In genomic region chr9:87193925-87194380, GRCh38 we compare ENCODE assay signal across 16 cellular contexts.
DNase-seq lines count a peak whose midpoint lies in the region; ATAC-seq and TF ChIP-seq lines count a peak whose summit lies in the region.
"Had no signal": no experiment of that assay in that cellular context is flagged by ENCODE, and none has a peak within 500 bp of the region (broad histone marks: within the 10 kb centered on the region; RNA-seq: fewer than 3 reads in every experiment).

No MANE protein-coding gene starts in this region.

- no peaks in the 10 kb centered on the region for H3F3A ChIP-seq in PC-9 (ENCODE audit: insufficient read depth, low read depth)

- H3K36me3 Mint-ChIP-seq in nephron progenitor cell (ENCODE audit: low read depth): no peaks in the 10 kb centered on the region
- H3K36me3 Mint-ChIP-seq: activated naive CD4-positive, alpha-beta T cell treated with anti-CD3 and anti-CD28 coated beads, Interleukin-2, amount 50 U/mL, for 24 hours had no signal

- H3K27me3 ChIP-seq in PC-9 (ENCODE audit: insufficient read depth, low read depth): no peaks in the 10 kb centered on the region

- no peaks in the 10 kb centered on the region for H4K20me1 ChIP-seq in PC-9 (ENCODE audit: insufficient read depth)

- TF ChIP-seq CTCF in AG04449 (IDR thresholded peaks at IDR 0.05; ENCODE audit: insufficient read depth, low read length, missing control alignments): no peak
- no peak for TF ChIP-seq CTCF in PC-9 (conservative IDR thresholded peaks at IDR 0.05)
- TF ChIP-seq CTCF in epithelial cell of proximal tubule (conservative IDR thresholded peaks at IDR 0.05; ENCODE audit: low read depth, low read length): no peak
- no peak for TF ChIP-seq CTCF in nephron progenitor cell (IDR thresholded peaks at IDR 0.05)

- DNase-seq in AG04449 (ENCODE audit: low read depth, low spot score) (peak; percentile 95), PC-9 (no peak), epithelial cell of proximal tubule (ENCODE audit: low read depth) (peak; percentile 91), nephron progenitor cell (no peak), NCI-H1436 (lab: John Stamatoyannopoulos, UW) (no peak), globus pallidus (ENCODE audit: low spot score) (no peak)
- DNase-seq: activated CD4-positive, alpha-beta T cell treated with anti-CD3 and anti-CD28 coated beads, Interleukin-2, amount 50 U/mL, for 4 hours; DMS79 treated with DMSO at 0.1 percent for 48 hours; NCI-H1694 treated with DMSO at 0.1 percent for 48 hours; stimulated activated CD4-positive, alpha-beta T cell treated with anti-CD3 and anti-CD28 coated beads, Interleukin-2, amount 100 ng/mL, for 24 hours; stimulated activated naive CD4-positive, alpha-beta T cell treated with Interleukin-2 at 50 U/mL for 16 hours had no signal

- no peak for ATAC-seq in HG03571 (IDR thresholded peaks at IDR 0.05; ENCODE audit: unreplicated experiment)
- no peak for ATAC-seq in GM18907 (IDR thresholded peaks at IDR 0.05; ENCODE audit: unreplicated experiment)
- ATAC-seq: A549 had no signal

- intact Hi-C loops in PC-9 (cut with micrococcal nuclease; ENCODE audit: unreplicated experiment): no loop called here

- no peak overlapping the region for H2AFZ ChIP-seq in PC-9

- CTCF ChIA-PET in AG04449 (lab: Yijun Ruan, JAX): interaction anchor here (0.8 to 2.4 kb wide), 3 partner anchors 14 to 129 kb away, joined by 3 to 6 read pairs (median 3); no protein-coding TSS in a partner anchor
- CTCF ChIA-PET in PC-9 (lab: Charles Lee): no interaction called here

- H3K4me1 Mint-ChIP-seq in nephron progenitor cell: peaks cover 19% of the 10 kb centered on the region
- H3K4me1 Mint-ChIP-seq: activated naive CD4-positive, alpha-beta T cell treated with anti-CD3 and anti-CD28 coated beads, Interleukin-2, amount 50 U/mL, for 24 hours had no signal

- H3K27ac ChIP-seq in PC-9: no peak overlapping the region
- H3K27ac ChIP-seq: A549 had no signal

- peaks cover 17% of the 10 kb centered on the region; the same call in 1 of the 2 replicates for H3K4me1 ChIP-seq in PC-9 (replicated peaks; ENCODE audit: insufficient read depth)
- H3K4me1 ChIP-seq: A549 had no signal

- no TSS peak for BruUV-seq in PC-9 (replicated peaks; lab: Mats Ljungman, UMichigan)

- H3K9me2 ChIP-seq in PC-9 (ENCODE audit: insufficient read depth): no peaks in the 10 kb centered on the region

- POLR2A ChIA-PET in AG04449 (lab: Yijun Ruan, JAX): interaction anchor here (0.7 to 1.4 kb wide), 5 partner anchors 71 to 828 kb away, joined by 3 to 8 read pairs (median 3); partner anchors contain the start of gene GAS1
- POLR2A ChIA-PET in PC-9 (lab: Charles Lee; ENCODE audit: unreplicated experiment): no interaction called here

- peaks cover 11% of the 10 kb centered on the region for H3K27me3 Mint-ChIP-seq in nephron progenitor cell (ENCODE audit: low read depth, poor library complexity)

- no peaks in the 10 kb centered on the region for H3K36me3 ChIP-seq in PC-9 (ENCODE audit: low read depth)

- no peaks in the 10 kb centered on the region for H3K79me2 ChIP-seq in PC-9 (ENCODE audit: low read depth)

- H3K4me3 Mint-ChIP-seq in nephron progenitor cell: no peak overlapping the region
- H3K4me3 Mint-ChIP-seq: activated naive CD4-positive, alpha-beta T cell treated with anti-CD3 and anti-CD28 coated beads, Interleukin-2, amount 50 U/mL, for 24 hours; neural crest cell had no signal

- no peaks in the 10 kb centered on the region for H3K9me3 Mint-ChIP-seq in nephron progenitor cell
- H3K9me3 Mint-ChIP-seq: activated naive CD4-positive, alpha-beta T cell treated with anti-CD3 and anti-CD28 coated beads, Interleukin-2, amount 50 U/mL, for 24 hours; neural crest cell had no signal

- no peaks in the 10 kb centered on the region for H3K9me3 ChIP-seq in PC-9 (ENCODE audit: insufficient read depth, low read depth)
- H3K9me3 ChIP-seq: A549 had no signal

- H3K4me2 ChIP-seq in PC-9: 0 out of 2 replicates have a peak overlapping the region, but pooled peaks have one; percentile 11
- H3K4me2 ChIP-seq: A549 had no signal

- H3K27ac Mint-ChIP-seq in nephron progenitor cell: peak overlapping the region; percentile 27
- H3K27ac Mint-ChIP-seq: activated naive CD4-positive, alpha-beta T cell treated with anti-CD3 and anti-CD28 coated beads, Interleukin-2, amount 50 U/mL, for 24 hours had no signal

- H3K4me3 ChIP-seq in AG04449 (ENCODE audit: low read depth, low read length): no peak overlapping the region
- H3K4me3 ChIP-seq in PC-9: no peak overlapping the region
- H3K4me3 ChIP-seq in epithelial cell of proximal tubule (ENCODE audit: low read depth, low read length): peak overlapping the region; percentile 5
- H3K4me3 ChIP-seq: A549 had no signal

Comparison
In these comparisons a context has a peak if more than half of its experiments do, and no peak if none do; other contexts are left out.
1. DNase-seq: peak in AG04449 (single experiment) and epithelial cell of proximal tubule (single experiment); none in PC-9 (0 of 2), nephron progenitor cell (single experiment), NCI-H1436 (single experiment) and globus pallidus (single experiment).